1 cellular context compared by ENCODE assay signal in the genomic region with DNA sequence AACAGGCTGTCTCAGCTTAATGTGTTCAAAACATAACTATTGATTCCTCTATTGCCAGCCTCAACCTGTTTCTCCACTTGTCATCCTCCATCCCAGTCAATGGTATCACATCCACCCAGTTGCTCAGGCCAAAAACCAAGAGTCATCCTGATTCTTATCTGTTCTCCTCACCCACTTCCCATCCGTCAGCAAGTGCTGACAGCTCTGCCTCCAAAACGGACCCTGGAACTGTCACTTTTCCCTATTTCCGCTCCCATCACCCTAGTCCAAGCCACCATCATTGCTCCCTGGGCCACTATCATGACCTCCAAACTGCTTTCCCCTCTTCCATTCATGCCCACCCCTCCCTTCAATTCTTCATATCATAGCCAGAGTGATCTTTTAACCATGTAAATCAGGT.
TF ChIP-seq lines count a peak whose summit lies in the region.

No MANE protein-coding gene starts in this region.

TF ChIP-seq in K562, 482 proteins besides CTCF, POLR2A, EP300 and RAD21 (continued from another document and continues in another):
- TF ChIP-seq, protein P1, sequence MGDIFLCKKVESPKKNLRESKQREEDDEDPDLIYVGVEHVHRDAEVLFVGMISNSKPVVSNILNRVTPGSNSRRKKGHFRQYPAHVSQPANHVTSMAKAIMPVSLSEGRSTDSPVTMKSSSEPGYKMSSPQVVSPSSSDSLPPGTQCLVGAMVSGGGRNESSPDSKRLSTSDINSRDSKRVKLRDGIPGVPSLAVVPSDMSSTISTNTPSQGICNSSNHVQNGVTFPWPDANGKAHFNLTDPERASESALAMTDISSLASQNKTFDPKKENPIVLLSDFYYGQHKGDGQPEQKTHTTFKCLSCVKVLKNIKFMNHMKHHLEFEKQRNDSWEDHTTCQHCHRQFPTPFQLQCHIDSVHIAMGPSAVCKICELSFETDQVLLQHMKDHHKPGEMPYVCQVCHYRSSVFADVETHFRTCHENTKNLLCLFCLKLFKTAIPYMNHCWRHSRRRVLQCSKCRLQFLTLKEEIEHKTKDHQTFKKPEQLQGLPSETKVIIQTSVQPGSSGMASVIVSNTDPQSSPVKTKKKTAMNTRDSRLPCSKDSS (IDR thresholded peaks at IDR 0.05; ENCODE audit: low read depth, partially characterized antibody), result no peak
- TF ChIP-seq C11orf30 (IDR thresholded peaks at IDR 0.05; ENCODE audit: low read depth), result peak; percentile 47; the same call in 1 of the 2 replicates
- no peak for TF ChIP-seq EGR1 (conservative IDR thresholded peaks at IDR 0.05)
- TF ChIP-seq, protein P2, sequence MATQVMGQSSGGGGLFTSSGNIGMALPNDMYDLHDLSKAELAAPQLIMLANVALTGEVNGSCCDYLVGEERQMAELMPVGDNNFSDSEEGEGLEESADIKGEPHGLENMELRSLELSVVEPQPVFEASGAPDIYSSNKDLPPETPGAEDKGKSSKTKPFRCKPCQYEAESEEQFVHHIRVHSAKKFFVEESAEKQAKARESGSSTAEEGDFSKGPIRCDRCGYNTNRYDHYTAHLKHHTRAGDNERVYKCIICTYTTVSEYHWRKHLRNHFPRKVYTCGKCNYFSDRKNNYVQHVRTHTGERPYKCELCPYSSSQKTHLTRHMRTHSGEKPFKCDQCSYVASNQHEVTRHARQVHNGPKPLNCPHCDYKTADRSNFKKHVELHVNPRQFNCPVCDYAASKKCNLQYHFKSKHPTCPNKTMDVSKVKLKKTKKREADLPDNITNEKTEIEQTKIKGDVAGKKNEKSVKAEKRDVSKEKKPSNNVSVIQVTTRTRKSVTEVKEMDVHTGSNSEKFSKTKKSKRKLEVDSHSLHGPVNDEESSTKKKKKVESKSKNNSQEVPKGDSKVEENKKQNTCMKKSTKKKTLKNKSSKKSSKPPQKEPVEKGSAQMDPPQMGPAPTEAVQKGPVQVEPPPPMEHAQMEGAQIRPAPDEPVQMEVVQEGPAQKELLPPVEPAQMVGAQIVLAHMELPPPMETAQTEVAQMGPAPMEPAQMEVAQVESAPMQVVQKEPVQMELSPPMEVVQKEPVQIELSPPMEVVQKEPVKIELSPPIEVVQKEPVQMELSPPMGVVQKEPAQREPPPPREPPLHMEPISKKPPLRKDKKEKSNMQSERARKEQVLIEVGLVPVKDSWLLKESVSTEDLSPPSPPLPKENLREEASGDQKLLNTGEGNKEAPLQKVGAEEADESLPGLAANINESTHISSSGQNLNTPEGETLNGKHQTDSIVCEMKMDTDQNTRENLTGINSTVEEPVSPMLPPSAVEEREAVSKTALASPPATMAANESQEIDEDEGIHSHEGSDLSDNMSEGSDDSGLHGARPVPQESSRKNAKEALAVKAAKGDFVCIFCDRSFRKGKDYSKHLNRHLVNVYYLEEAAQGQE (CRISPR knock-in tag; IDR thresholded peaks at IDR 0.05; ENCODE audit: low read depth), result no peak
- TF ChIP-seq, protein P3, sequence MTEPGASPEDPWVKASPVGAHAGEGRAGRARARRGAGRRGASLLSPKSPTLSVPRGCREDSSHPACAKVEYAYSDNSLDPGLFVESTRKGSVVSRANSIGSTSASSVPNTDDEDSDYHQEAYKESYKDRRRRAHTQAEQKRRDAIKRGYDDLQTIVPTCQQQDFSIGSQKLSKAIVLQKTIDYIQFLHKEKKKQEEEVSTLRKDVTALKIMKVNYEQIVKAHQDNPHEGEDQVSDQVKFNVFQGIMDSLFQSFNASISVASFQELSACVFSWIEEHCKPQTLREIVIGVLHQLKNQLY (CRISPR knock-in tag; conservative IDR thresholded peaks at IDR 0.05), result no peak
- peak; percentile 61 for TF ChIP-seq FOSL1 (tag; conservative IDR thresholded peaks at IDR 0.05)
- no peak for TF ChIP-seq SREBF2 (CRISPR knock-in tag; IDR thresholded peaks at IDR 0.05)
- TF ChIP-seq, protein P4, sequence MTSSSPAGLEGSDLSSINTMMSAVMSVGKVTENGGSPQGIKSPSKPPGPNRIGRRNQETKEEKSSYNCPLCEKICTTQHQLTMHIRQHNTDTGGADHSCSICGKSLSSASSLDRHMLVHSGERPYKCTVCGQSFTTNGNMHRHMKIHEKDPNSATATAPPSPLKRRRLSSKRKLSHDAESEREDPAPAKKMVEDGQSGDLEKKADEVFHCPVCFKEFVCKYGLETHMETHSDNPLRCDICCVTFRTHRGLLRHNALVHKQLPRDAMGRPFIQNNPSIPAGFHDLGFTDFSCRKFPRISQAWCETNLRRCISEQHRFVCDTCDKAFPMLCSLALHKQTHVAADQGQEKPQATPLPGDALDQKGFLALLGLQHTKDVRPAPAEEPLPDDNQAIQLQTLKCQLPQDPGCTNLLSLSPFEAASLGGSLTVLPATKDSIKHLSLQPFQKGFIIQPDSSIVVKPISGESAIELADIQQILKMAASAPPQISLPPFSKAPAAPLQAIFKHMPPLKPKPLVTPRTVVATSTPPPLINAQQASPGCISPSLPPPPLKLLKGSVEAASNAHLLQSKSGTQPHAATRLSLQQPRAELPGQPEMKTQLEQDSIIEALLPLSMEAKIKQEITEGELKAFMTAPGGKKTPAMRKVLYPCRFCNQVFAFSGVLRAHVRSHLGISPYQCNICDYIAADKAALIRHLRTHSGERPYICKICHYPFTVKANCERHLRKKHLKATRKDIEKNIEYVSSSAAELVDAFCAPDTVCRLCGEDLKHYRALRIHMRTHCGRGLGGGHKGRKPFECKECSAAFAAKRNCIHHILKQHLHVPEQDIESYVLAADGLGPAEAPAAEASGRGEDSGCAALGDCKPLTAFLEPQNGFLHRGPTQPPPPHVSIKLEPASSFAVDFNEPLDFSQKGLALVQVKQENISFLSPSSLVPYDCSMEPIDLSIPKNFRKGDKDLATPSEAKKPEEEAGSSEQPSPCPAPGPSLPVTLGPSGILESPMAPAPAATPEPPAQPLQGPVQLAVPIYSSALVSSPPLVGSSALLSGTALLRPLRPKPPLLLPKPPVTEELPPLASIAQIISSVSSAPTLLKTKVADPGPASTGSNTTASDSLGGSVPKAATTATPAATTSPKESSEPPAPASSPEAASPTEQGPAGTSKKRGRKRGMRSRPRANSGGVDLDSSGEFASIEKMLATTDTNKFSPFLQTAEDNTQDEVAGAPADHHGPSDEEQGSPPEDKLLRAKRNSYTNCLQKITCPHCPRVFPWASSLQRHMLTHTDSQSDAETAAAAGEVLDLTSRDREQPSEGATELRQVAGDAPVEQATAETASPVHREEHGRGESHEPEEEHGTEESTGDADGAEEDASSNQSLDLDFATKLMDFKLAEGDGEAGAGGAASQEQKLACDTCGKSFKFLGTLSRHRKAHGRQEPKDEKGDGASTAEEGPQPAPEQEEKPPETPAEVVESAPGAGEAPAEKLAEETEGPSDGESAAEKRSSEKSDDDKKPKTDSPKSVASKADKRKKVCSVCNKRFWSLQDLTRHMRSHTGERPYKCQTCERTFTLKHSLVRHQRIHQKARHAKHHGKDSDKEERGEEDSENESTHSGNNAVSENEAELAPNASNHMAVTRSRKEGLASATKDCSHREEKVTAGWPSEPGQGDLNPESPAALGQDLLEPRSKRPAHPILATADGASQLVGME (CRISPR knock-in tag; IDR thresholded peaks at IDR 0.05), result peak; percentile 97; the same call in 1 of the 2 replicates
- TF ChIP-seq ZNF764 (CRISPR knock-in tag; IDR thresholded peaks at IDR 0.05; ENCODE audit: low read depth), result no peak
- no peak for TF ChIP-seq KLF10 (CRISPR knock-in tag; IDR thresholded peaks at IDR 0.05)
- TF ChIP-seq SP2 (IDR thresholded peaks at IDR 0.05; ENCODE audit: extremely low read depth, low read depth, low read length, poor library complexity, severe bottlenecking), result no peak
- TF ChIP-seq, protein P5, sequence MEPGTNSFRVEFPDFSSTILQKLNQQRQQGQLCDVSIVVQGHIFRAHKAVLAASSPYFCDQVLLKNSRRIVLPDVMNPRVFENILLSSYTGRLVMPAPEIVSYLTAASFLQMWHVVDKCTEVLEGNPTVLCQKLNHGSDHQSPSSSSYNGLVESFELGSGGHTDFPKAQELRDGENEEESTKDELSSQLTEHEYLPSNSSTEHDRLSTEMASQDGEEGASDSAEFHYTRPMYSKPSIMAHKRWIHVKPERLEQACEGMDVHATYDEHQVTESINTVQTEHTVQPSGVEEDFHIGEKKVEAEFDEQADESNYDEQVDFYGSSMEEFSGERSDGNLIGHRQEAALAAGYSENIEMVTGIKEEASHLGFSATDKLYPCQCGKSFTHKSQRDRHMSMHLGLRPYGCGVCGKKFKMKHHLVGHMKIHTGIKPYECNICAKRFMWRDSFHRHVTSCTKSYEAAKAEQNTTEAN (CRISPR knock-in tag; IDR thresholded peaks at IDR 0.05), result no peak
- TF ChIP-seq CREM (IDR thresholded peaks at IDR 0.05; ENCODE audit: low read depth), result no peak
- peak; percentile 15; the same call in 1 of the 2 replicates for TF ChIP-seq ESRRA (IDR thresholded peaks at IDR 0.05; ENCODE audit: borderline replicate concordance, low read depth)
- TF ChIP-seq ZNF140 (CRISPR knock-in tag; IDR thresholded peaks at IDR 0.05), result no peak
- TF ChIP-seq SREBF1 (IDR thresholded peaks at IDR 0.05; ENCODE audit: borderline replicate concordance, low read depth, low read length), result no peak
- TF ChIP-seq, protein P6, sequence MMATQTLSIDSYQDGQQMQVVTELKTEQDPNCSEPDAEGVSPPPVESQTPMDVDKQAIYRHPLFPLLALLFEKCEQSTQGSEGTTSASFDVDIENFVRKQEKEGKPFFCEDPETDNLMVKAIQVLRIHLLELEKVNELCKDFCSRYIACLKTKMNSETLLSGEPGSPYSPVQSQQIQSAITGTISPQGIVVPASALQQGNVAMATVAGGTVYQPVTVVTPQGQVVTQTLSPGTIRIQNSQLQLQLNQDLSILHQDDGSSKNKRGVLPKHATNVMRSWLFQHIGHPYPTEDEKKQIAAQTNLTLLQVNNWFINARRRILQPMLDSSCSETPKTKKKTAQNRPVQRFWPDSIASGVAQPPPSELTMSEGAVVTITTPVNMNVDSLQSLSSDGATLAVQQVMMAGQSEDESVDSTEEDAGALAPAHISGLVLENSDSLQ (IDR thresholded peaks at IDR 0.05), result peak; percentile 80
- no peak for TF ChIP-seq MCM3 (IDR thresholded peaks at IDR 0.05)
- TF ChIP-seq, protein P7, sequence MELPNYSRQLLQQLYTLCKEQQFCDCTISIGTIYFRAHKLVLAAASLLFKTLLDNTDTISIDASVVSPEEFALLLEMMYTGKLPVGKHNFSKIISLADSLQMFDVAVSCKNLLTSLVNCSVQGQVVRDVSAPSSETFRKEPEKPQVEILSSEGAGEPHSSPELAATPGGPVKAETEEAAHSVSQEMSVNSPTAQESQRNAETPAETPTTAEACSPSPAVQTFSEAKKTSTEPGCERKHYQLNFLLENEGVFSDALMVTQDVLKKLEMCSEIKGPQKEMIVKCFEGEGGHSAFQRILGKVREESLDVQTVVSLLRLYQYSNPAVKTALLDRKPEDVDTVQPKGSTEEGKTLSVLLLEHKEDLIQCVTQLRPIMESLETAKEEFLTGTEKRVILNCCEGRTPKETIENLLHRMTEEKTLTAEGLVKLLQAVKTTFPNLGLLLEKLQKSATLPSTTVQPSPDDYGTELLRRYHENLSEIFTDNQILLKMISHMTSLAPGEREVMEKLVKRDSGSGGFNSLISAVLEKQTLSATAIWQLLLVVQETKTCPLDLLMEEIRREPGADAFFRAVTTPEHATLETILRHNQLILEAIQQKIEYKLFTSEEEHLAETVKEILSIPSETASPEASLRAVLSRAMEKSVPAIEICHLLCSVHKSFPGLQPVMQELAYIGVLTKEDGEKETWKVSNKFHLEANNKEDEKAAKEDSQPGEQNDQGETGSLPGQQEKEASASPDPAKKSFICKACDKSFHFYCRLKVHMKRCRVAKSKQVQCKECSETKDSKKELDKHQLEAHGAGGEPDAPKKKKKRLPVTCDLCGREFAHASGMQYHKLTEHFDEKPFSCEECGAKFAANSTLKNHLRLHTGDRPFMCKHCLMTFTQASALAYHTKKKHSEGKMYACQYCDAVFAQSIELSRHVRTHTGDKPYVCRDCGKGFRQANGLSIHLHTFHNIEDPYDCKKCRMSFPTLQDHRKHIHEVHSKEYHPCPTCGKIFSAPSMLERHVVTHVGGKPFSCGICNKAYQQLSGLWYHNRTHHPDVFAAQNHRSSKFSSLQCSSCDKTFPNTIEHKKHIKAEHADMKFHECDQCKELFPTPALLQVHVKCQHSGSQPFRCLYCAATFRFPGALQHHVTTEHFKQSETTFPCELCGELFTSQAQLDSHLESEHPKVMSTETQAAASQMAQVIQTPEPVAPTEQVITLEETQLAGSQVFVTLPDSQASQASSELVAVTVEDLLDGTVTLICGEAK (IDR thresholded peaks at IDR 0.05), result no peak
- TF ChIP-seq, protein P7 (CRISPR knock-in tag; IDR thresholded peaks at IDR 0.05), result no peak
- no peak for TF ChIP-seq ATF7 (IDR thresholded peaks at IDR 0.05)
- TF ChIP-seq WHSC1 (IDR thresholded peaks at IDR 0.05; ENCODE audit: low read length), result no peak
- peak; percentile 49 for TF ChIP-seq GABPA (tag; conservative IDR thresholded peaks at IDR 0.05; ENCODE audit: low read depth)
- no peak for TF ChIP-seq NFRKB (IDR thresholded peaks at IDR 0.05; ENCODE audit: low read depth)
- TF ChIP-seq PRMT5 (CRISPR knock-in tag; IDR thresholded peaks at IDR 0.05), result no peak
- TF ChIP-seq CTBP1 (IDR thresholded peaks at IDR 0.05; ENCODE audit: borderline replicate concordance), result peak; percentile 84; the same call in 1 of the 2 replicates
- TF ChIP-seq CBFA2T3 (IDR thresholded peaks at IDR 0.05), result no peak
- TF ChIP-seq NFATC3 (IDR thresholded peaks at IDR 0.05), result no peak
- no peak for TF ChIP-seq SP1 (CRISPR knock-in tag; IDR thresholded peaks at IDR 0.05)
- TF ChIP-seq ZNF785 (CRISPR knock-in tag; IDR thresholded peaks at IDR 0.05), result no peak
